1 cellular context compared by ENCODE assay signal in genomic region chr20:5211803-5212714, GRCh38.
TF ChIP-seq lines count a peak whose summit lies in the region.

No MANE protein-coding gene starts in this region.

TF ChIP-seq in HepG2, 621 proteins besides CTCF, POLR2A, EP300 and RAD21 (continued from another document):
- TF ChIP-seq NR1H2 (CRISPR knock-in tag; IDR thresholded peaks at IDR 0.05; ENCODE audit: borderline replicate concordance, low read depth), result no peak
- TF ChIP-seq ZZZ3 (CRISPR knock-in tag; IDR thresholded peaks at IDR 0.05; ENCODE audit: borderline replicate concordance), result no peak; the same call in 1 of the 2 replicates
- no peak for TF ChIP-seq USF2 (IDR thresholded peaks at IDR 0.05; ENCODE audit: low read depth, low read length)
- TF ChIP-seq USF2 (CRISPR knock-in tag; IDR thresholded peaks at IDR 0.05; ENCODE audit: borderline replicate concordance), result peak; percentile 14; the same call in 1 of the 2 replicates
- TF ChIP-seq, protein P1, sequence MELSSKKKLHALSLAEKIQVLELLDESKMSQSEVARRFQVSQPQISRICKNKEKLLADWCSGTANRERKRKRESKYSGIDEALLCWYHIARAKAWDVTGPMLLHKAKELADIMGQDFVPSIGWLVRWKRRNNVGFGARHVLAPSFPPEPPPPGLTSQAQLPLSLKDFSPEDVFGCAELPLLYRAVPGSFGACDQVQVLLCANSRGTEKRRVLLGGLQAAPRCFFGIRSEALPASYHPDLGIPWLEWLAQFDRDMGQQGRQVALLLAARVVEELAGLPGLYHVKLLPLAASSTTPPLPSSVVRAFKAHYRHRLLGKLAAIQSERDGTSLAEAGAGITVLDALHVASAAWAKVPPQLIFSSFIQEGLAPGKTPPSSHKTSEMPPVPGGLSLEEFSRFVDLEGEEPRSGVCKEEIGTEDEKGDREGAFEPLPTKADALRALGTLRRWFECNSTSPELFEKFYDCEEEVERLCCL (CRISPR knock-in tag; IDR thresholded peaks at IDR 0.05; ENCODE audit: borderline replicate concordance), result no peak
- peak; percentile 87 for TF ChIP-seq EHMT2 (IDR thresholded peaks at IDR 0.05; ENCODE audit: borderline replicate concordance, low read depth, low read length)
- no peak for TF ChIP-seq ZFYVE20 (CRISPR knock-in tag; IDR thresholded peaks at IDR 0.05; ENCODE audit: borderline replicate concordance, low read depth)
- TF ChIP-seq NCOA2 (CRISPR knock-in tag; IDR thresholded peaks at IDR 0.05), result peak; percentile 66
- TF ChIP-seq MNT (IDR thresholded peaks at IDR 0.05), result peak; percentile 5; the same call in 1 of the 2 replicates
- TF ChIP-seq PHF21A (CRISPR knock-in tag; IDR thresholded peaks at IDR 0.05), result peak; percentile 77
- TF ChIP-seq, protein P2, sequence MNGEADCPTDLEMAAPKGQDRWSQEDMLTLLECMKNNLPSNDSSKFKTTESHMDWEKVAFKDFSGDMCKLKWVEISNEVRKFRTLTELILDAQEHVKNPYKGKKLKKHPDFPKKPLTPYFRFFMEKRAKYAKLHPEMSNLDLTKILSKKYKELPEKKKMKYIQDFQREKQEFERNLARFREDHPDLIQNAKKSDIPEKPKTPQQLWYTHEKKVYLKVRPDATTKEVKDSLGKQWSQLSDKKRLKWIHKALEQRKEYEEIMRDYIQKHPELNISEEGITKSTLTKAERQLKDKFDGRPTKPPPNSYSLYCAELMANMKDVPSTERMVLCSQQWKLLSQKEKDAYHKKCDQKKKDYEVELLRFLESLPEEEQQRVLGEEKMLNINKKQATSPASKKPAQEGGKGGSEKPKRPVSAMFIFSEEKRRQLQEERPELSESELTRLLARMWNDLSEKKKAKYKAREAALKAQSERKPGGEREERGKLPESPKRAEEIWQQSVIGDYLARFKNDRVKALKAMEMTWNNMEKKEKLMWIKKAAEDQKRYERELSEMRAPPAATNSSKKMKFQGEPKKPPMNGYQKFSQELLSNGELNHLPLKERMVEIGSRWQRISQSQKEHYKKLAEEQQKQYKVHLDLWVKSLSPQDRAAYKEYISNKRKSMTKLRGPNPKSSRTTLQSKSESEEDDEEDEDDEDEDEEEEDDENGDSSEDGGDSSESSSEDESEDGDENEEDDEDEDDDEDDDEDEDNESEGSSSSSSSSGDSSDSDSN (CRISPR knock-in tag; IDR thresholded peaks at IDR 0.05), result peak; percentile 58
- TF ChIP-seq, protein P3, sequence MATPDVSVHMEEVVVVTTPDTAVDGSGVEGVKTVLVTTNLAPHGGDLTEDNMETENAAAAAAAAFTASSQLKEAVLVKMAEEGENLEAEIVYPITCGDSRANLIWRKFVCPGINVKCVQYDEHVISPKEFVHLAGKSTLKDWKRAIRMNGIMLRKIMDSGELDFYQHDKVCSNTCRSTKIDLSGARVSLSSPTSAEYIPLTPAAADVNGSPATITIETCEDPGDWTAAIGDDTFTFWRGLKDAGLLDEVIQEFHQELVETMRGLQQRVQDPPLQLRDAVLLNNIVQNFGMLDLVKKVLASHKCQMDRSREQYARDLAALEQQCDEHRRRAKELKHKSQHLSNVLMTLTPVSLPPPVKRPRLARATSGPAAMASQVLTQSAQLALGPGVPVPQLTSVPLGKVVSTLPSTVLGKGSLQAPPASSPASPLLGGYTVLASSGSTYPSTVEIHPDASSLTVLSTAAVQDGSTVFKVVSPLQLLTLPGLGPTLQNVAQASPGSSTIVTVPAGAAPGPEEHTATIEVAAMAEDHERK (CRISPR knock-in tag; IDR thresholded peaks at IDR 0.05; ENCODE audit: low read depth), result no peak
- peak; percentile 69; the same call in 1 of the 2 replicates for TF ChIP-seq ZNF510 (CRISPR knock-in tag; IDR thresholded peaks at IDR 0.05; ENCODE audit: low read depth)
- TF ChIP-seq, protein P4, sequence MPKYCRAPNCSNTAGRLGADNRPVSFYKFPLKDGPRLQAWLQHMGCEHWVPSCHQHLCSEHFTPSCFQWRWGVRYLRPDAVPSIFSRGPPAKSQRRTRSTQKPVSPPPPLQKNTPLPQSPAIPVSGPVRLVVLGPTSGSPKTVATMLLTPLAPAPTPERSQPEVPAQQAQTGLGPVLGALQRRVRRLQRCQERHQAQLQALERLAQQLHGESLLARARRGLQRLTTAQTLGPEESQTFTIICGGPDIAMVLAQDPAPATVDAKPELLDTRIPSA (CRISPR knock-in tag; IDR thresholded peaks at IDR 0.05; ENCODE audit: borderline replicate concordance), result no peak
- peak; percentile 90 for TF ChIP-seq ZNF296 (CRISPR knock-in tag; conservative IDR thresholded peaks at IDR 0.05)
- TF ChIP-seq, protein P5, sequence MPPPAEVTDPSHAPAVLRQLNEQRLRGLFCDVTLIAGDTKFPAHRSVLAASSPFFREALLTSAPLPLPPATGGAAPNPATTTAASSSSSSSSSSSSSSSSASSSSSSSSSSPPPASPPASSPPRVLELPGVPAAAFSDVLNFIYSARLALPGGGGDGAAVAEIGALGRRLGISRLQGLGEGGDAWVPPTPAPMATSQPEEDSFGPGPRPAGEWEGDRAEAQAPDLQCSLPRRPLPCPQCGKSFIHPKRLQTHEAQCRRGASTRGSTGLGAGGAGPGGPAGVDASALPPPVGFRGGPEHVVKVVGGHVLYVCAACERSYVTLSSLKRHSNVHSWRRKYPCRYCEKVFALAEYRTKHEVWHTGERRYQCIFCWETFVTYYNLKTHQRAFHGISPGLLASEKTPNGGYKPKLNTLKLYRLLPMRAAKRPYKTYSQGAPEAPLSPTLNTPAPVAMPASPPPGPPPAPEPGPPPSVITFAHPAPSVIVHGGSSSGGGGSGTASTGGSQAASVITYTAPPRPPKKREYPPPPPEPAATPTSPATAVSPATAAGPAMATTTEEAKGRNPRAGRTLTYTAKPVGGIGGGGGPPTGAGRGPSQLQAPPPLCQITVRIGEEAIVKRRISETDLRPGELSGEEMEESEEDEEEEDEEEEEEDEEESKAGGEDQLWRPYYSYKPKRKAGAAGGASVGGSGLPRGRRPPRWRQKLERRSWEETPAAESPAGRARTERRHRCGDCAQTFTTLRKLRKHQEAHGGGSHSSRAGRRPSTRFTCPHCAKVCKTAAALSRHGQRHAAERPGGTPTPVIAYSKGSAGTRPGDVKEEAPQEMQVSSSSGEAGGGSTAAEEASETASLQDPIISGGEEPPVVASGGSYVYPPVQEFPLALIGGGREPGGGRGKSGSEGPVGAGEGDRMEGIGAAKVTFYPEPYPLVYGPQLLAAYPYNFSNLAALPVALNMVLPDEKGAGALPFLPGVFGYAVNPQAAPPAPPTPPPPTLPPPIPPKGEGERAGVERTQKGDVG (CRISPR knock-in tag; IDR thresholded peaks at IDR 0.05; ENCODE audit: borderline replicate concordance), result no peak
- TF ChIP-seq, protein P6, sequence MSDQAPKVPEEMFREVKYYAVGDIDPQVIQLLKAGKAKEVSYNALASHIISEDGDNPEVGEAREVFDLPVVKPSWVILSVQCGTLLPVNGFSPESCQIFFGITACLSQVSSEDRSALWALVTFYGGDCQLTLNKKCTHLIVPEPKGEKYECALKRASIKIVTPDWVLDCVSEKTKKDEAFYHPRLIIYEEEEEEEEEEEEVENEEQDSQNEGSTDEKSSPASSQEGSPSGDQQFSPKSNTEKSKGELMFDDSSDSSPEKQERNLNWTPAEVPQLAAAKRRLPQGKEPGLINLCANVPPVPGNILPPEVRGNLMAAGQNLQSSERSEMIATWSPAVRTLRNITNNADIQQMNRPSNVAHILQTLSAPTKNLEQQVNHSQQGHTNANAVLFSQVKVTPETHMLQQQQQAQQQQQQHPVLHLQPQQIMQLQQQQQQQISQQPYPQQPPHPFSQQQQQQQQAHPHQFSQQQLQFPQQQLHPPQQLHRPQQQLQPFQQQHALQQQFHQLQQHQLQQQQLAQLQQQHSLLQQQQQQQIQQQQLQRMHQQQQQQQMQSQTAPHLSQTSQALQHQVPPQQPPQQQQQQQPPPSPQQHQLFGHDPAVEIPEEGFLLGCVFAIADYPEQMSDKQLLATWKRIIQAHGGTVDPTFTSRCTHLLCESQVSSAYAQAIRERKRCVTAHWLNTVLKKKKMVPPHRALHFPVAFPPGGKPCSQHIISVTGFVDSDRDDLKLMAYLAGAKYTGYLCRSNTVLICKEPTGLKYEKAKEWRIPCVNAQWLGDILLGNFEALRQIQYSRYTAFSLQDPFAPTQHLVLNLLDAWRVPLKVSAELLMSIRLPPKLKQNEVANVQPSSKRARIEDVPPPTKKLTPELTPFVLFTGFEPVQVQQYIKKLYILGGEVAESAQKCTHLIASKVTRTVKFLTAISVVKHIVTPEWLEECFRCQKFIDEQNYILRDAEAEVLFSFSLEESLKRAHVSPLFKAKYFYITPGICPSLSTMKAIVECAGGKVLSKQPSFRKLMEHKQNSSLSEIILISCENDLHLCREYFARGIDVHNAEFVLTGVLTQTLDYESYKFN (CRISPR knock-in tag; conservative IDR thresholded peaks at IDR 0.05), result peak; percentile 91
- TF ChIP-seq TAF1 (CRISPR knock-in tag; IDR thresholded peaks at IDR 0.05), result peak; percentile 30; the same call in 1 of the 2 replicates
- TF ChIP-seq SIX1 (CRISPR knock-in tag; IDR thresholded peaks at IDR 0.05; ENCODE audit: borderline replicate concordance), result 0 out of 2 replicates have a peak, but pooled peaks have one; percentile 21
- TF ChIP-seq ELK4 (CRISPR knock-in tag; IDR thresholded peaks at IDR 0.05; ENCODE audit: borderline replicate concordance), result no peak
TF ChIP-seq in HepG2: peak in this region for 185.
